Comparison of ENCODE assay signal across 10 cellular contexts in the genomic region with DNA sequence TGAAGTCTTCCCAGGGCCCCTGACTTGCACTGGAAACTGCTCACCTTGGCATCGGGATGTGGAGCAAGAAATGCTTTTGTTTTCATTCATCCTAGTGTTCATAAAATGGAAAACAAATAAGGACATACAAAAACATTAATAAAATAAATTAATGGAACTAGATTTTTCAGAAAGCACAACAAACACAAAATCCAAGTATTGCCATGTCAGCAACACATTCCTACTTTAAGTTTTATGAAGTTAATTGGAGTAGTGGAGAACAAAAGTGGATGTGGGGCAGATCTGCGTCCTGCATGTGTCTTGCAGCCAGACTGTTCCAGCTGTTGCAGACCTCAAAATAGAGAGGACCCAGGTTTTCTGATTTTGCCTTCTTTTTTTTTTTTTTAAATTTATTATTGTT. TPM values are rescaled to one million over a fixed set of nuclear protein-coding genes. Genes with fewer than 3 reads are reported as not detected.
DNase-seq lines count a peak whose midpoint lies in the region; ATAC-seq, FAIRE-seq and TF ChIP-seq lines count a peak whose summit lies in the region.
"Had no signal": no experiment of that assay in that cellular context is flagged by ENCODE, and none has a peak within 500 bp of the region (broad histone marks: within the 10 kb centered on the region; RNA-seq: fewer than 3 reads in every experiment).

No MANE protein-coding gene starts in this region.

- H3K36me3 ChIP-seq in HUES48 (ENCODE audit: control insufficient read depth, insufficient read depth, low read length) (peaks cover 12% of the 10 kb centered on the region), brain microvascular endothelial cell (replicated peaks) (peaks cover 5% of the 10 kb centered on the region), mesodermal cell (ENCODE audit: control insufficient read depth, insufficient read depth, low read length) (peaks cover 18% of the 10 kb centered on the region)

- H3K4me3 ChIP-seq in AG10803 (ENCODE audit: low read length) (peak overlapping the region; percentile 62), HUES48 (ENCODE audit: low read depth, low read length) (peak overlapping the region; percentile 76), brain microvascular endothelial cell (ENCODE audit: low read depth, low read length) (peak overlapping the region; percentile 63), mesodermal cell (ENCODE audit: extremely low read depth, insufficient read depth, low read length, poor library complexity, severe bottlenecking) (peak overlapping the region; percentile 57), lower leg skin (ENCODE audit: low read depth, poor library complexity, severe bottlenecking) (no peak overlapping the region)

- H3K9ac ChIP-seq in HUES48 (ENCODE audit: low read depth, low read length), result no peak overlapping the region
- H3K9ac ChIP-seq: parathyroid adenoma had no signal

- no peak for FAIRE-seq in HTR-8/SVneo (lab: Jason Lieb, UNC)

- WGBS in mesodermal cell (ENCODE audit: insufficient coverage in 2 of 2), 2 experiments, result no CpG with 5 or more reads among the region's 2 CpGs
- WGBS in lower leg skin, 2 donors, result 49 to 51% methylated on average over 2 of the region's 2 CpGs

- H3K27me3 ChIP-seq in HUES48 (ENCODE audit: control insufficient read depth, insufficient read depth, low read length), result peaks cover 11% of the 10 kb centered on the region
- H3K27me3 ChIP-seq in brain microvascular endothelial cell (replicated peaks), result no peaks in the 10 kb centered on the region

- intact Hi-C loops in lower leg skin (cut with DNase I; ENCODE audit: low total_unique reads), result no loop called here

- no peaks in the 10 kb centered on the region for H3K4me1 ChIP-seq in HUES48 (ENCODE audit: control insufficient read depth, insufficient read depth, low read length)
- H3K4me1 ChIP-seq in mesodermal cell (ENCODE audit: control insufficient read depth, insufficient read depth, low read length, poor library complexity, severe bottlenecking), result no peaks in the 10 kb centered on the region
- H3K4me1 ChIP-seq: parathyroid adenoma had no signal

- no peaks in the 10 kb centered on the region for H3K9me3 ChIP-seq in HUES48 (ENCODE audit: control insufficient read depth, insufficient read depth, low read length)
- no peaks in the 10 kb centered on the region for H3K9me3 ChIP-seq in mesodermal cell (ENCODE audit: control insufficient read depth, low read length)

- H3K27ac ChIP-seq in HUES48 (ENCODE audit: low read depth, low read length) (no peak overlapping the region), brain microvascular endothelial cell (no peak overlapping the region), mesodermal cell (ENCODE audit: low read depth, low read length, severe bottlenecking) (no peak overlapping the region)
- H3K27ac ChIP-seq: parathyroid adenoma had no signal

- TF ChIP-seq POLR2A in lower leg skin (IDR thresholded peaks at IDR 0.05), result no peak

- no peak for TF ChIP-seq CTCF in AG10803 (conservative IDR thresholded peaks at IDR 0.05; ENCODE audit: low read length)
- no peak for TF ChIP-seq CTCF in brain microvascular endothelial cell (IDR thresholded peaks at IDR 0.05; ENCODE audit: low read depth, low read length, missing control alignments)
- TF ChIP-seq CTCF in lower leg skin (IDR thresholded peaks at IDR 0.05), result no peak
- no peak for TF ChIP-seq CTCF in GM20000 (IDR thresholded peaks at IDR 0.05; ENCODE audit: extremely low read depth, missing control alignments)

- in situ Hi-C loops in brain microvascular endothelial cell (cut with HindIII; ENCODE audit: low pct_ligation_motif_present, low sequenced_read_pairs), result no loop called here

- ATAC-seq in HG02885 (IDR thresholded peaks at IDR 0.05; ENCODE audit: poor library complexity, unreplicated experiment), result no peak

- DNase-seq in AG10803 (ENCODE audit: low read depth) (no peak), brain microvascular endothelial cell (no peak), lower leg skin (ENCODE audit: low spot score in 2 of 2) (no peak), HTR-8/SVneo (ENCODE audit: insufficient read length, low spot score) (no peak), GM20000 (ENCODE audit: low spot score) (no peak)
- DNase-seq: NCI-H446 had no signal

RNA-seq across cellular contexts. Expression of a gene that starts 32.9 kb away (rescaled TPM):
- 92.7 TPM for polyA plus RNA-seq in mesodermal cell (2013, experiment 1 of 2)
- 83.4 TPM for polyA plus RNA-seq in mesodermal cell (2013, experiment 2 of 2)
- total RNA-seq in lower leg skin, result 100 to 1,000 TPM in 2 of 4 donors, 10 to 100 TPM in 2; 88.0 to 115 (median 95.2) TPM
